In the genomic region with DNA sequence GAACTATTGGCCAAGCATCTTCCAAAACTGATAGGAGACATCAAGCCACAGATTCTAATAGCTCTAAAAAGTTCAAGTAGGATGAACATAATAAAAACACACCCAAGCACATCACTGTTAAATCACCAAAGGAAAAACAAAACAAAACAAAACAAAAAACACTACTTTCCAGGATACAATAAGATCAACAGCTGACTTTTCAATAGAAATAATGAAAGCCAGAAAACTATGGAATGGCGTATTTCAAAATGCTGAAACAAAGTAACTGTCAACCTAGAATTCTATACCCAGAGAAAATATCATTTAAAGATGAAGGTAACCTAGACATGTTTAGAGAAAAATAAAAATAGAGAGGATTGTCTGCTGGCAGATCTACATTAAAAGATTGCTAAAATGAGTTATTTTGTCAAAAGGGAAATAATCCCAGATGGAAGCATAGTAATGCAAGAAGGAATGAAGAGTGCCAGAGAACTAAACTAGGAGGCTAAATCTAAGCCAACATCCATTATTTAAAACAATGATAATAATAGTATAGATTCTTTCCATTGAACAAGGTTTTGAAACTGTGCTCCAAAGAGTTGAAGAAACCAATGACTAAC, we compare ENCODE assay signal across 29 cellular contexts. TPM values are rescaled to one million over a fixed set of nuclear protein-coding genes. Genes with fewer than 3 reads are reported as not detected.
"Had no signal": no experiment of that assay in that cellular context is flagged by ENCODE, and none has a peak within 500 bp of the region (broad histone marks: within the 10 kb centered on the region; RNA-seq: fewer than 3 reads in every experiment).

No MANE protein-coding gene starts in this region.

- H3K36me3 ChIP-seq: WERI-Rb-1 had no signal

- H3K27me3 Mint-ChIP-seq: activated CD4-positive, alpha-beta T cell treated with anti-CD3 and anti-CD28 coated beads, Interleukin-2, amount 10 ng/mL, durations not matched to agents 24 days and 14 days had no signal

- FAIRE-seq: astrocyte, TTC549 had no signal

- H3K4me1 Mint-ChIP-seq: activated CD4-positive, alpha-beta T cell treated with anti-CD3 and anti-CD28 coated beads, Interleukin-2, amount 10 ng/mL, durations not matched to agents 24 days and 14 days; activated CD8-positive, alpha-beta memory T cell treated with anti-CD3 and anti-CD28 coated beads, Interleukin-2, amount 10 ng/mL, durations not matched to agents 7 days and 5 days; activated naive CD8-positive, alpha-beta T cell treated with anti-CD3 and anti-CD28 coated beads, Interleukin-2, amount 50 U/mL, for 24 hours; brain; central memory CD8-positive, alpha-beta T cell; T-helper 17 cell had no signal

- H3K36me3 Mint-ChIP-seq: brain had no signal

- H3K4me3 Mint-ChIP-seq: activated CD4-positive, alpha-beta T cell treated with anti-CD3 and anti-CD28 coated beads, Interleukin-2, amount 10 ng/mL, durations not matched to agents 24 days and 14 days; activated CD8-positive, alpha-beta memory T cell treated with anti-CD3 and anti-CD28 coated beads, Interleukin-2, amount 10 ng/mL, durations not matched to agents 7 days and 5 days; activated naive CD8-positive, alpha-beta T cell treated with anti-CD3 and anti-CD28 coated beads, Interleukin-2, amount 50 U/mL, for 24 hours; activated T-cell treated with anti-CD3 and anti-CD28 coated beads, Interleukin-2, amount 50 U/mL, for 24 hours; activated T-helper 1 cell treated with anti-CD3 and anti-CD28 coated beads, Interleukin-12 subunit alpha, Interleukin-12 subunit beta, Interleukin-2, Interleukin-4 antibody, amounts not matched to agents 30 ng/mL and 10 ng/mL and 1 ng/mL, durations not matched to agents 14 hours and 24 hours and 36 hours; brain; central memory CD8-positive, alpha-beta T cell; T-helper 17 cell had no signal

- DNase-seq: activated CD4-positive, alpha-beta T cell treated with anti-CD3 and anti-CD28 coated beads, Interleukin-2, amount 10 ng/mL, durations not matched to agents 24 days and 14 days; activated CD4-positive, alpha-beta T cell treated with anti-CD3 and anti-CD28 coated beads, Interleukin-2, amount 50 U/mL, for 48 hours; activated CD8-positive, alpha-beta memory T cell treated with anti-CD3 and anti-CD28 coated beads, Interleukin-2, amount 10 ng/mL, durations not matched to agents 7 days and 5 days; activated effector memory CD4-positive, alpha-beta T cell treated with Interleukin-2 at 50 U/mL for 16 hours; activated naive CD4-positive, alpha-beta T cell treated with Interleukin-2 at 50 U/mL for 16 hours; activated naive CD8-positive, alpha-beta T cell treated with anti-CD3 and anti-CD28 coated beads, Interleukin-2, amount 50 U/mL, for 24 hours; activated T-cell treated with anti-CD3 and anti-CD28 coated beads, Interleukin-2, amount 50 U/mL, for 24 hours; amygdala; cortex of kidney; MV-4-11; NCI-H1092 treated with DMSO at 0.1 percent for 48 hours; NCI-H1417 treated with DMSO at 0.1 percent for 48 hours; NCI-H1694; NCI-H2029 treated with DMSO at 0.1 percent for 48 hours; NCI-H524; SIG-M5; T-helper 17 cell; T1000; WERI-Rb-1 had no signal

- H3K27ac ChIP-seq: WERI-Rb-1 had no signal

- ATAC-seq: activated CD4-positive, CD25-positive, alpha-beta regulatory T cell treated with anti-CD3 and anti-CD28 coated beads, Interleukin-2, amount 50 U/mL, for 24 hours; activated CD8-positive, alpha-beta memory T cell treated with anti-CD3 and anti-CD28 coated beads, Interleukin-2, amount 10 ng/mL, durations not matched to agents 7 days and 5 days; activated naive CD4-positive, alpha-beta T cell treated with anti-CD3 and anti-CD28 coated beads, Interleukin-2, amount 50 U/mL, for 72 hours; activated naive CD8-positive, alpha-beta T cell treated with anti-CD3 and anti-CD28 coated beads, Interleukin-2, amount 50 U/mL, for 24 hours; T-helper 17 cell had no signal

- H3K27ac Mint-ChIP-seq: activated CD4-positive, alpha-beta T cell treated with anti-CD3 and anti-CD28 coated beads, Interleukin-2, amount 10 ng/mL, durations not matched to agents 24 days and 14 days; activated CD8-positive, alpha-beta memory T cell treated with anti-CD3 and anti-CD28 coated beads, Interleukin-2, amount 10 ng/mL, durations not matched to agents 7 days and 5 days; activated naive CD4-positive, alpha-beta T cell treated with anti-CD3 and anti-CD28 coated beads, Interleukin-2, amount 50 U/mL, for 72 hours; activated naive CD8-positive, alpha-beta T cell treated with anti-CD3 and anti-CD28 coated beads, Interleukin-2, amount 50 U/mL, for 24 hours; activated T-cell treated with anti-CD3 and anti-CD28 coated beads, Interleukin-2, amount 50 U/mL, for 24 hours; activated T-helper 1 cell treated with anti-CD3 and anti-CD28 coated beads, Interleukin-12 subunit alpha, Interleukin-12 subunit beta, Interleukin-2, Interleukin-4 antibody, amounts not matched to agents 30 ng/mL and 10 ng/mL and 1 ng/mL, durations not matched to agents 14 hours and 24 hours and 36 hours; T-helper 17 cell had no signal

RNA-seq across cellular contexts. Expression of a gene that starts 13.9 kb away (rescaled TPM):
- total RNA-seq: activated CD8-positive, alpha-beta memory T cell treated with anti-CD3 and anti-CD28 coated beads, Interleukin-2, amount 10 ng/mL, durations not matched to agents 7 days and 5 days; activated naive CD4-positive, alpha-beta T cell treated with anti-CD3 and anti-CD28 coated beads, Interleukin-2, amount 50 U/mL, for 72 hours; activated T-helper 1 cell treated with anti-CD3 and anti-CD28 coated beads, Interleukin-12 subunit alpha, Interleukin-12 subunit beta, Interleukin-2, Interleukin-4 antibody, amounts not matched to agents 30 ng/mL and 10 ng/mL and 1 ng/mL, durations not matched to agents 14 hours and 24 hours and 36 hours; astrocyte; LHCN-M2; M059J; T-helper 17 cell had no signal

RNA-seq across cellular contexts. Expression of a gene that starts 25.9 kb away (rescaled TPM):
- total RNA-seq: activated CD4-positive, alpha-beta T cell treated with anti-CD3 and anti-CD28 coated beads, Interleukin-2, amount 10 ng/mL, durations not matched to agents 24 days and 14 days; activated CD8-positive, alpha-beta memory T cell treated with anti-CD3 and anti-CD28 coated beads, Interleukin-2, amount 10 ng/mL, durations not matched to agents 7 days and 5 days; activated naive CD4-positive, alpha-beta T cell treated with anti-CD3 and anti-CD28 coated beads, Interleukin-2, amount 50 U/mL, for 72 hours; activated T-helper 1 cell treated with anti-CD3 and anti-CD28 coated beads, Interleukin-12 subunit alpha, Interleukin-12 subunit beta, Interleukin-2, Interleukin-4 antibody, amounts not matched to agents 30 ng/mL and 10 ng/mL and 1 ng/mL, durations not matched to agents 14 hours and 24 hours and 36 hours; astrocyte; LHCN-M2; M059J; RPMI7951; T-helper 17 cell had no signal
